20 cellular contexts compared by ENCODE assay signal in the genomic region with DNA sequence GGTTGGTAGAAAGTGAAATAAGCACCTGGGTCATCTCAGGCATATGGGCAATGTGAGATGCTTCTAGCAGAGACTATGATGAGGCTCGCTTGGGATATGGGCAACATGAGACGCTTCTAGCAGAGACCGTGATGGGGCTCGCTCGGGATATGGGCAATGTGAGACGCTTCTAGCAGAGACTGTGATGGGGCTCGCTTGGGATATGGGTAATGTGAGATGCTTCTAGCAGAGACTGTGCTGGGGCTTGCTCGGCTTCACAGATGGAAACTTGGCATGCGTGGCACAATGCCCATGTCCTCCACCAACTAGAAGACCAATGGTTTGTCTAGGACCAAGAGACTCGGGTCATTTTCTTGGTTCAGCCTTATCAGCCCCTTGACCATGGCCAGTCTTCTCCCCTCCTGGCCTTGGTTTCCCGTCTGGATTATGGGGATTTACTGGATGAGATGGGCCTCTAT. TPM values are rescaled to one million over a fixed set of nuclear protein-coding genes. Genes with fewer than 3 reads are reported as not detected.
DNase-seq lines count a peak whose midpoint lies in the region; ATAC-seq, FAIRE-seq and TF ChIP-seq lines count a peak whose summit lies in the region.
"Had no signal": no experiment of that assay in that cellular context is flagged by ENCODE, and none has a peak within 500 bp of the region (broad histone marks: within the 10 kb centered on the region; RNA-seq: fewer than 3 reads in every experiment).

No MANE protein-coding gene starts in this region.

- H3F3A ChIP-seq in PC-9 (ENCODE audit: insufficient read depth, low read depth) = peaks cover 78% of the 10 kb centered on the region
- H3F3A ChIP-seq in smooth muscle cell (ENCODE audit: low read depth) = peaks cover 10% of the 10 kb centered on the region

- POLR2A ChIA-PET in PC-9 (lab: Charles Lee; ENCODE audit: unreplicated experiment) = interaction anchor here (0.7 to 1.1 kb wide), 5 partner anchors 13 to 200 kb away, joined by 3 read pairs; no protein-coding TSS in a partner anchor

- ATAC-seq in pancreas = no peak
- ATAC-seq: activated CD8-positive, alpha-beta T cell treated with anti-CD3 and anti-CD28 coated beads, Interleukin-2, amount 10 ng/mL, durations not matched to agents 7 days and 5 days; gastroesophageal sphincter; T-cell; WTC11 had no signal

- no peaks in the 10 kb centered on the region for H3K36me3 Mint-ChIP-seq in activated naive CD4-positive, alpha-beta T cell treated with anti-CD3 and anti-CD28 coated beads, Interleukin-2, amount 50 U/mL, for 24 hours
- H3K36me3 Mint-ChIP-seq in chondrocyte (ENCODE audit: low read depth) = no peaks in the 10 kb centered on the region
- H3K36me3 Mint-ChIP-seq: T-cell, WTC11 had no signal

- H3K4me1 ChIP-seq in PC-9 (replicated peaks; ENCODE audit: insufficient read depth) (peaks cover 78% of the 10 kb centered on the region), smooth muscle cell (ENCODE audit: low read depth) (peaks cover 16% of the 10 kb centered on the region), pancreas (peaks cover 0 to 16% (median 7%) of the 10 kb centered on the region in 3 donors)

- H3K4me3 ChIP-seq in PC-9 (peak overlapping the region; percentile 97), smooth muscle cell (no peak overlapping the region), pancreas (no peak overlapping the region), MG63 (no peak overlapping the region)
- H3K4me3 ChIP-seq: gastroesophageal sphincter, testis had no signal

- H3K36me3 ChIP-seq in PC-9 (ENCODE audit: low read depth) = peaks cover 72% of the 10 kb centered on the region
- no peaks in the 10 kb centered on the region for H3K36me3 ChIP-seq in smooth muscle cell (ENCODE audit: low read depth)
- H3K36me3 ChIP-seq in pancreas = no peaks in the 10 kb centered on the region
- H3K36me3 ChIP-seq in MG63 = no peaks in the 10 kb centered on the region; the same call in 1 of the 2 replicates
- H3K36me3 ChIP-seq: gastroesophageal sphincter had no signal

- intact Hi-C loops in PC-9 (cut with micrococcal nuclease; ENCODE audit: unreplicated experiment) (loop anchor here (1.0 to 5.0 kb wide), 8 partner anchors 19 to 339 kb away; no protein-coding TSS in a partner anchor), pancreas (cut with DNase I) (no loop called here)

- no peak overlapping the region for H3K4me3 Mint-ChIP-seq in activated naive CD4-positive, alpha-beta T cell treated with anti-CD3 and anti-CD28 coated beads, Interleukin-2, amount 50 U/mL, for 24 hours
- H3K4me3 Mint-ChIP-seq in chondrocyte (ENCODE audit: unreplicated experiment) = no peak overlapping the region
- H3K4me3 Mint-ChIP-seq: activated CD8-positive, alpha-beta T cell treated with anti-CD3 and anti-CD28 coated beads, Interleukin-2, amount 10 ng/mL, durations not matched to agents 7 days and 5 days; activated T-cell treated with anti-CD3 and anti-CD28 coated beads, Interleukin-2, amount 50 U/mL, for 24 hours; CD4-positive, alpha-beta T cell; T-cell; WTC11 had no signal

- H3K27me3 ChIP-seq in PC-9 (ENCODE audit: insufficient read depth, low read depth) = no peaks in the 10 kb centered on the region
- H3K27me3 ChIP-seq in smooth muscle cell (ENCODE audit: low read depth) = no peaks in the 10 kb centered on the region
- no peaks in the 10 kb centered on the region for H3K27me3 ChIP-seq in pancreas
- no peaks in the 10 kb centered on the region for H3K27me3 ChIP-seq in MG63
- H3K27me3 ChIP-seq: testis had no signal

- H3K27ac ChIP-seq in PC-9 = peak overlapping the region; percentile 98
- peak overlapping the region; percentile 93 for H3K27ac ChIP-seq in smooth muscle cell (ENCODE audit: low read depth)
- no peak overlapping the region for H3K27ac ChIP-seq in pancreas
- H3K27ac ChIP-seq: gastroesophageal sphincter, testis had no signal

- TF ChIP-seq CTCF in PC-9 (conservative IDR thresholded peaks at IDR 0.05) = no peak
- no peak for TF ChIP-seq CTCF in chondrocyte (IDR thresholded peaks at IDR 0.05)
- TF ChIP-seq CTCF in smooth muscle cell (IDR thresholded peaks at IDR 0.05; ENCODE audit: borderline replicate concordance, insufficient read depth, poor library complexity, severe bottlenecking) = no peak
- TF ChIP-seq CTCF in pancreas (IDR thresholded peaks at IDR 0.05) = no peak

- no peaks in the 10 kb centered on the region for H3K27me3 Mint-ChIP-seq in activated naive CD4-positive, alpha-beta T cell treated with anti-CD3 and anti-CD28 coated beads, Interleukin-2, amount 50 U/mL, for 24 hours
- no peaks in the 10 kb centered on the region for H3K27me3 Mint-ChIP-seq in chondrocyte (ENCODE audit: low read depth)
- H3K27me3 Mint-ChIP-seq: CD4-positive, alpha-beta T cell; T-cell had no signal

- 89% methylated on average over 11 of the region's 11 CpGs for WGBS in smooth muscle cell (ENCODE audit: low lambda C conversion rate)
- WGBS in pancreas, 2 donors = 93 to 96% methylated on average over 11 of the region's 11 CpGs

- no peak overlapping the region for H2AFZ ChIP-seq in PC-9
- H2AFZ ChIP-seq in smooth muscle cell (ENCODE audit: low read depth) = no peak overlapping the region

- no peak for DNase-seq in activated naive CD4-positive, alpha-beta T cell (lab: John Stamatoyannopoulos, UW)
- peak in 1 of 2 experiments; percentile 43 for DNase-seq in PC-9
- DNase-seq in chondrocyte (ENCODE audit: low spot score) = peak; percentile 43
- no peak for DNase-seq in smooth muscle cell (lab: John Stamatoyannopoulos, UW; ENCODE audit: unreplicated experiment)
- DNase-seq in pancreas = no peak
- DNase-seq in activated CD4-positive, alpha-beta T cell treated with anti-CD3 and anti-CD28 coated beads for 48 hours = no peak
- DNase-seq in MG63 = no peak
- DNase-seq: activated CD8-positive, alpha-beta T cell treated with anti-CD3 and anti-CD28 coated beads, Interleukin-2, amount 10 ng/mL, durations not matched to agents 7 days and 5 days; activated naive CD4-positive, alpha-beta T cell treated with anti-CD3 and anti-CD28 coated beads, Interleukin-2, amount 50 U/mL, for 16 hours; CD4-positive, alpha-beta T cell; DMS79; KBM-7; NCI-H187; RPMI8226; T-cell; testis had no signal

- peak overlapping the region; percentile 98 for H3K4me2 ChIP-seq in PC-9
- H3K4me2 ChIP-seq in smooth muscle cell = peak overlapping the region; percentile 56

- no peaks in the 10 kb centered on the region for H3K9me2 ChIP-seq in PC-9 (ENCODE audit: insufficient read depth)

- H4K20me1 ChIP-seq in PC-9 (ENCODE audit: insufficient read depth) (peaks cover 22% of the 10 kb centered on the region), smooth muscle cell (ENCODE audit: low read depth) (no peaks in the 10 kb centered on the region)

- H3K9me3 ChIP-seq in PC-9 (ENCODE audit: insufficient read depth, low read depth) = no peaks in the 10 kb centered on the region
- H3K9me3 ChIP-seq in smooth muscle cell (replicated peaks; ENCODE audit: low read depth) = no peaks in the 10 kb centered on the region
- H3K9me3 ChIP-seq in pancreas = no peaks in the 10 kb centered on the region
- 0 out of 2 replicates have a peak, but pooled peaks cover 2% of the 10 kb centered on the region for H3K9me3 ChIP-seq in MG63
- H3K9me3 ChIP-seq: gastroesophageal sphincter, testis had no signal

- H3K79me2 ChIP-seq in PC-9 (ENCODE audit: low read depth) (peaks cover 91% of the 10 kb centered on the region), smooth muscle cell (ENCODE audit: low read depth) (no peaks in the 10 kb centered on the region)

- H3K9ac ChIP-seq in smooth muscle cell (ENCODE audit: low read depth) = no peak overlapping the region

- peaks cover 49% of the 10 kb centered on the region for H3K4me1 Mint-ChIP-seq in activated naive CD4-positive, alpha-beta T cell treated with anti-CD3 and anti-CD28 coated beads, Interleukin-2, amount 50 U/mL, for 24 hours
- H3K4me1 Mint-ChIP-seq in chondrocyte (ENCODE audit: low read depth) = peaks cover 74% of the 10 kb centered on the region

- CTCF ChIA-PET in PC-9 (lab: Charles Lee) = no interaction called here

- BruUV-seq in PC-9 (replicated peaks; lab: Mats Ljungman, UMichigan) = TSS peak; percentile 11

- H3K9me3 Mint-ChIP-seq in activated naive CD4-positive, alpha-beta T cell treated with anti-CD3 and anti-CD28 coated beads, Interleukin-2, amount 50 U/mL, for 24 hours = no peaks in the 10 kb centered on the region
- H3K9me3 Mint-ChIP-seq in chondrocyte (ENCODE audit: low read depth) = peaks cover 2% of the 10 kb centered on the region
- H3K9me3 Mint-ChIP-seq: activated T-cell treated with anti-CD3 and anti-CD28 coated beads, Interleukin-2, amount 50 U/mL, for 24 hours; CD4-positive, alpha-beta T cell; T-cell; WTC11 had no signal

- no peak for FAIRE-seq in pancreas (lab: Jason Lieb, UNC)

- peak overlapping the region; percentile 61 for H3K27ac Mint-ChIP-seq in activated naive CD4-positive, alpha-beta T cell treated with anti-CD3 and anti-CD28 coated beads, Interleukin-2, amount 50 U/mL, for 24 hours
- peak overlapping the region; percentile 77 for H3K27ac Mint-ChIP-seq in chondrocyte (ENCODE audit: unreplicated experiment)
- H3K27ac Mint-ChIP-seq: CD4-positive, alpha-beta T cell; WTC11 had no signal

RNA-seq across cellular contexts. Expression of a gene that starts 7.1 kb away (rescaled TPM):
- 182 and 232 TPM in 2 replicates for total RNA-seq in PC-9 (2021)
- 0.87 TPM in 1 of 3 replicates, not detected in the others for total RNA-seq in chondrocyte
- total RNA-seq in smooth muscle cell = not detected in 2 replicates
- polyA plus RNA-seq in smooth muscle cell = 0.33 and 1.1 TPM in 2 replicates
- total RNA-seq in pancreas = 1 to 10 TPM in 4 of 6 donors, under 1 TPM in 1, not detected in 1; 0.37 to 3.8 (median 3.0) TPM
- polyA plus RNA-seq in pancreas = 1 to 10 TPM; 3.2 to 3.7 TPM
- 1.2 and 1.3 TPM in 2 replicates for total RNA-seq in MG63 (2014; rRNA removed; shearing (Covaris generic); ENCODE audit: low replicate concordance)
- total RNA-seq: activated CD8-positive, alpha-beta T cell treated with anti-CD3 and anti-CD28 coated beads, Interleukin-2, amount 10 ng/mL, durations not matched to agents 7 days and 5 days; CD4-positive, alpha-beta T cell; gastroesophageal sphincter had no signal

Comparison
In these comparisons a context has a peak if more than half of its experiments do, and no peak if none do; other contexts are left out.
1. H3K27ac ChIP-seq: peak in PC-9 (single experiment) and smooth muscle cell (single experiment); none in pancreas (0 of 4).
2. RNA of a gene that starts 7.1 kb away (total RNA-seq): 182 to 232 TPM in PC-9; 0.37 to 3.8 TPM in pancreas, 1.2 to 1.3 TPM in MG63, 0.87 TPM in chondrocyte and not detected in smooth muscle cell; every median in the first group is over 10 times any median in the second.